ENCODE assay signal across 10 cellular contexts in the genomic region with DNA sequence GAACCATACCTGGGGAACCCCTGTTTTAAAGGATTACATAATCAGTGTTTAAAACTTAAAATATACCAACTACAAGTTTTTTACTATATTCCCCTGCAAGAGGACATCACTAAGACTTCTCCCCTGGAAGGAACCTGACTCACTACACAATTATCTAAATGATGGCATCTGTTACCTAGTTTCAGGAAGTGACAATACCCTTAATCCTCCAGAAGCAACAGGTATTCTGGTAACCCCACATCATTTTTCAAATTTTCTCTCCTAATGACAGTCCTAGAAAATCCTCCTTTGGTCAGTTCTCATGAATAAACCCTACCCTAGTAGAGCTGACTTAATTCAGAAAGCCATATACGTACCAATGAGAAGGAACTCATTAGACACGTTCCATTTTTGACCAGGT.
"Had no signal": no experiment of that assay in that cellular context is flagged by ENCODE, and none has a peak within 500 bp of the region (broad histone marks: within the 10 kb centered on the region; RNA-seq: fewer than 3 reads in every experiment).

No MANE protein-coding gene starts in this region.

- H3K4me3 Mint-ChIP-seq: activated CD4-positive, alpha-beta memory T cell treated with anti-CD3 and anti-CD28 coated beads, Interleukin-2, amount 10 ng/mL, durations not matched to agents 7 days and 5 days had no signal

- ATAC-seq: heart right ventricle, pancreas had no signal

- DNase-seq: activated CD4-positive, alpha-beta memory T cell treated with anti-CD3 and anti-CD28 coated beads, Interleukin-2, amount 10 ng/mL, durations not matched to agents 7 days and 5 days; activated CD4-positive, alpha-beta T cell treated with anti-CD3 and anti-CD28 coated beads for 1 hour; activated gamma-delta T cell treated with Interleukin-2 at 50 U/mL for 16 hours; activated T-cell treated with anti-CD3 and anti-CD28 coated beads, Interleukin-2, amount 50 U/mL, for 48 hours; caudate nucleus; colonic mucosa; heart right ventricle; left ventricle myocardium inferior; pancreas; stimulated activated CD4-positive, alpha-beta T cell treated with anti-CD3 and anti-CD28 coated beads, Interleukin-15, amount 100 ng/mL, for 24 hours had no signal

- H3K27me3 Mint-ChIP-seq: activated CD4-positive, alpha-beta memory T cell treated with anti-CD3 and anti-CD28 coated beads, Interleukin-2, amount 10 ng/mL, durations not matched to agents 7 days and 5 days had no signal
